9 cellular contexts compared by ENCODE assay signal in genomic region chr15:65085990-65086679, GRCh38. TPM values are rescaled to one million over a fixed set of nuclear protein-coding genes. Genes with fewer than 3 reads are reported as not detected.
DNase-seq lines count a peak whose midpoint lies in the region; ATAC-seq and TF ChIP-seq lines count a peak whose summit lies in the region.
"Had no signal": no experiment of that assay in that cellular context is flagged by ENCODE, and none has a peak within 500 bp of the region (broad histone marks: within the 10 kb centered on the region; RNA-seq: fewer than 3 reads in every experiment).

No MANE protein-coding gene starts in this region.

- H3K27ac ChIP-seq in Peyer's patch (no peak overlapping the region), transverse colon (peak overlapping the region; percentile 84 to 91 (median 88))

- no peaks in the 10 kb centered on the region for H3K9me3 Mint-ChIP-seq in activated T-cell treated with anti-CD3 and anti-CD28 coated beads, Interleukin-2, amount 50 U/mL, for 72 hours
- no peaks in the 10 kb centered on the region for H3K9me3 Mint-ChIP-seq in activated T-cell treated with anti-CD3 and anti-CD28 coated beads, Interleukin-2, amount 50 U/mL, for 4 hours

- peak in 4 of 6 experiments; percentile 27 to 43 (median 35) for TF ChIP-seq CTCF in Peyer's patch (IDR thresholded peaks at IDR 0.05)
- peak; percentile 54 for TF ChIP-seq CTCF in fibroblast of the aortic adventitia (IDR thresholded peaks at IDR 0.05; ENCODE audit: insufficient read depth, low read length)
- peak; percentile 22 to 43 (median 33) for TF ChIP-seq CTCF in transverse colon (IDR thresholded peaks at IDR 0.05)

- no peaks in the 10 kb centered on the region for H3K27me3 ChIP-seq in Peyer's patch
- no peaks in the 10 kb centered on the region for H3K27me3 ChIP-seq in transverse colon

- ATAC-seq in activated T-cell treated with anti-CD3 and anti-CD28 coated beads, Interleukin-2, amount 50 U/mL, for 72 hours (replicated peaks in 1 of 2), result peak in 1 of 2 donors; percentile 24
- no peak for ATAC-seq in activated T-cell treated with anti-CD3 and anti-CD28 coated beads, Interleukin-2, amount 50 U/mL, for 4 hours
- ATAC-seq in GM18505 (IDR thresholded peaks at IDR 0.05; ENCODE audit: unreplicated experiment) (no peak), GM21529 (IDR thresholded peaks at IDR 0.05; ENCODE audit: unreplicated experiment) (no peak)

- H3K4me3 ChIP-seq in Peyer's patch (no peak overlapping the region), fibroblast of the aortic adventitia (ENCODE audit: low read depth, low read length) (no peak overlapping the region), transverse colon (no peak overlapping the region)
- H3K4me3 ChIP-seq: skin epidermis had no signal

- in situ Hi-C loops in transverse colon (cut with MboI; ENCODE audit: low pct_ligation_motif_present in 1 of 4, low pct_unique_long_range_greater_than_20kb in 1 of 4, low sequenced_read_pairs in 3 of 4), result loop anchor here in 1 of 4 donors (10.0 kb wide), 1 partner anchor 51 kb away; no protein-coding TSS in a partner anchor

- H3K4me1 Mint-ChIP-seq in activated T-cell treated with anti-CD3 and anti-CD28 coated beads, Interleukin-2, amount 50 U/mL, for 72 hours (ENCODE audit: low read depth), result peaks cover 15% of the 10 kb centered on the region
- peaks cover 15% of the 10 kb centered on the region for H3K4me1 Mint-ChIP-seq in activated T-cell treated with anti-CD3 and anti-CD28 coated beads, Interleukin-2, amount 50 U/mL, for 4 hours (ENCODE audit: low read depth)

- H3K4me3 Mint-ChIP-seq in activated T-cell treated with anti-CD3 and anti-CD28 coated beads, Interleukin-2, amount 50 U/mL, for 72 hours, result no peak overlapping the region
- no peak overlapping the region for H3K4me3 Mint-ChIP-seq in activated T-cell treated with anti-CD3 and anti-CD28 coated beads, Interleukin-2, amount 50 U/mL, for 4 hours

- intact Hi-C loops in transverse colon (cut with DNase I; ENCODE audit: low total_unique reads), result no loop called here

- 88% methylated on average over 6 of the region's 6 CpGs; no CpG with 5 or more reads in 1 of the 2 donors for WGBS in transverse colon (ENCODE audit: low coverage in 1 of 2), 2 donors

- peaks cover 21% of the 10 kb centered on the region for H3K27me3 Mint-ChIP-seq in activated T-cell treated with anti-CD3 and anti-CD28 coated beads, Interleukin-2, amount 50 U/mL, for 72 hours (ENCODE audit: low read depth)
- H3K27me3 Mint-ChIP-seq in activated T-cell treated with anti-CD3 and anti-CD28 coated beads, Interleukin-2, amount 50 U/mL, for 4 hours (ENCODE audit: low read depth), result no peaks in the 10 kb centered on the region

- DNase-seq in activated T-cell treated with anti-CD3 and anti-CD28 coated beads, Interleukin-2, amount 50 U/mL, for 72 hours, result peak; percentile 10 to 14
- DNase-seq in activated T-cell treated with anti-CD3 and anti-CD28 coated beads, Interleukin-2, amount 50 U/mL, for 4 hours, result no peak
- peak in 1 of 3 donors; percentile 63 for DNase-seq in Peyer's patch
- DNase-seq in fibroblast of the aortic adventitia (ENCODE audit: low read depth), result no peak
- DNase-seq in transverse colon, result peak; percentile 57
- no peak for DNase-seq in hepatic stellate cell (ENCODE audit: low spot score)

- peaks cover 0 to 67% (median 8%) of the 10 kb centered on the region in 4 donors for H3K4me1 ChIP-seq in Peyer's patch
- peaks cover 35 to 61% (median 50%) of the 10 kb centered on the region in 4 donors for H3K4me1 ChIP-seq in transverse colon

- no peak for TF ChIP-seq EP300 in transverse colon (IDR thresholded peaks at IDR 0.05; ENCODE audit: low read depth)

- H3K36me3 Mint-ChIP-seq in activated T-cell treated with anti-CD3 and anti-CD28 coated beads, Interleukin-2, amount 50 U/mL, for 72 hours (ENCODE audit: insufficient read depth in 2 of 2), result no peaks in the 10 kb centered on the region
- no peaks in the 10 kb centered on the region for H3K36me3 Mint-ChIP-seq in activated T-cell treated with anti-CD3 and anti-CD28 coated beads, Interleukin-2, amount 50 U/mL, for 4 hours (ENCODE audit: insufficient read depth)

- H3K27ac Mint-ChIP-seq in activated T-cell treated with anti-CD3 and anti-CD28 coated beads, Interleukin-2, amount 50 U/mL, for 72 hours, result no peak overlapping the region

- H3K9me3 ChIP-seq in Peyer's patch, result no peaks in the 10 kb centered on the region
- no peaks in the 10 kb centered on the region for H3K9me3 ChIP-seq in transverse colon

- H3K36me3 ChIP-seq in Peyer's patch, result no peaks in the 10 kb centered on the region
- H3K36me3 ChIP-seq in transverse colon, result no peaks in the 10 kb centered on the region

- TF ChIP-seq POLR2A in Peyer's patch (IDR thresholded peaks at IDR 0.05) (no peak), transverse colon (IDR thresholded peaks at IDR 0.05) (no peak), GM18505 (IDR thresholded peaks at IDR 0.05; ENCODE audit: borderline replicate concordance, extremely low read depth, insufficient read depth, insufficient read length) (no peak)

RNA-seq across cellular contexts. Expression of gene KBTBD13, which starts 9.6 kb away (rescaled TPM):
- not detected for total RNA-seq in activated T-cell treated with anti-CD3 and anti-CD28 coated beads, Interleukin-2, amount 50 U/mL, for 72 hours
- not detected for total RNA-seq in activated T-cell treated with anti-CD3 and anti-CD28 coated beads, Interleukin-2, amount 50 U/mL, for 4 hours
- total RNA-seq in Peyer's patch (under 1 TPM in 1 of 4 donors, not detected in 3; 0.38 TPM), fibroblast of the aortic adventitia (ENCODE audit: low replicate concordance) (not detected in 2 replicates), transverse colon (not detected)

RNA-seq across cellular contexts. Expression of gene RASL12, which starts 18.3 kb away (rescaled TPM):
- not detected for total RNA-seq in activated T-cell treated with anti-CD3 and anti-CD28 coated beads, Interleukin-2, amount 50 U/mL, for 72 hours
- not detected for total RNA-seq in activated T-cell treated with anti-CD3 and anti-CD28 coated beads, Interleukin-2, amount 50 U/mL, for 4 hours
- total RNA-seq in Peyer's patch (10 to 100 TPM in 2 of 4 donors, 1 to 10 TPM in 2; 5.1 to 23.1 (median 8.5) TPM), fibroblast of the aortic adventitia (ENCODE audit: low replicate concordance) (1.7 and 1.9 TPM in 2 replicates), transverse colon (10 to 100 TPM; 13.9 to 46.8 (median 16.4) TPM)

RNA-seq across cellular contexts. Expression of gene UBAP1L, which starts 28.9 kb away (rescaled TPM):
- 1 to 10 TPM; 5.2 to 6.3 TPM for total RNA-seq in activated T-cell treated with anti-CD3 and anti-CD28 coated beads, Interleukin-2, amount 50 U/mL, for 72 hours
- total RNA-seq in activated T-cell treated with anti-CD3 and anti-CD28 coated beads, Interleukin-2, amount 50 U/mL, for 4 hours, result 1 to 10 TPM; 5.2 to 6.1 (median 5.9) TPM
- total RNA-seq in Peyer's patch (1 to 10 TPM; 3.0 to 8.7 (median 5.5) TPM), fibroblast of the aortic adventitia (ENCODE audit: low replicate concordance) (2.1 and 3.8 TPM in 2 replicates), transverse colon (1 to 10 TPM; 2.0 to 8.2 (median 4.4) TPM)

RNA-seq across cellular contexts. Expression of gene SLC51B, which starts 40.9 kb away (rescaled TPM):
- total RNA-seq in activated T-cell treated with anti-CD3 and anti-CD28 coated beads, Interleukin-2, amount 50 U/mL, for 72 hours, result not detected
- not detected for total RNA-seq in activated T-cell treated with anti-CD3 and anti-CD28 coated beads, Interleukin-2, amount 50 U/mL, for 4 hours
- total RNA-seq in Peyer's patch (100 to 1,000 TPM in 3 of 4 donors, 1 to 10 TPM in 1; 4.1 to 374 (median 196) TPM), fibroblast of the aortic adventitia (ENCODE audit: low replicate concordance) (not detected in 2 replicates), transverse colon (100 to 1,000 TPM in 2 of 4 donors, 10 to 100 TPM in 1, 1 to 10 TPM in 1; 3.4 to 150 (median 121) TPM)

RNA-seq across cellular contexts. Expression of gene PDCD7, which starts 47.5 kb away (rescaled TPM):
- 10 to 100 TPM; 47.4 to 49.0 TPM for total RNA-seq in activated T-cell treated with anti-CD3 and anti-CD28 coated beads, Interleukin-2, amount 50 U/mL, for 72 hours
- 10 to 100 TPM; 35.0 to 38.7 (median 36.1) TPM for total RNA-seq in activated T-cell treated with anti-CD3 and anti-CD28 coated beads, Interleukin-2, amount 50 U/mL, for 4 hours
- 10 to 100 TPM in 3 of 4 donors, 1 to 10 TPM in 1; 6.5 to 23.1 (median 17.8) TPM for total RNA-seq in Peyer's patch
- total RNA-seq in fibroblast of the aortic adventitia (ENCODE audit: low replicate concordance), result 15.7 and 41.9 TPM in 2 replicates
- total RNA-seq in transverse colon, result 10 to 100 TPM; 12.4 to 22.1 (median 16.3) TPM

Comparison
In these comparisons a context has a peak if more than half of its experiments do, and no peak if none do; other contexts are left out.
1. DNase-seq: peak in activated T-cell treated with anti-CD3 and anti-CD28 coated beads, Interleukin-2, amount 50 U/mL, for 72 hours (2 of 2) and transverse colon (single experiment); none in activated T-cell treated with anti-CD3 and anti-CD28 coated beads, Interleukin-2, amount 50 U/mL, for 4 hours (single experiment), fibroblast of the aortic adventitia (single experiment) and hepatic stellate cell (single experiment).
2. H3K27ac ChIP-seq: peak in transverse colon (4 of 4); none in Peyer's patch (0 of 4).
3. Peak in every context shown above with its lines, with median percentiles within 50 percentile points of each other: CTCF ChIP-seq.